Comparison of ENCODE assay signal across 12 cellular contexts in the genomic region with DNA sequence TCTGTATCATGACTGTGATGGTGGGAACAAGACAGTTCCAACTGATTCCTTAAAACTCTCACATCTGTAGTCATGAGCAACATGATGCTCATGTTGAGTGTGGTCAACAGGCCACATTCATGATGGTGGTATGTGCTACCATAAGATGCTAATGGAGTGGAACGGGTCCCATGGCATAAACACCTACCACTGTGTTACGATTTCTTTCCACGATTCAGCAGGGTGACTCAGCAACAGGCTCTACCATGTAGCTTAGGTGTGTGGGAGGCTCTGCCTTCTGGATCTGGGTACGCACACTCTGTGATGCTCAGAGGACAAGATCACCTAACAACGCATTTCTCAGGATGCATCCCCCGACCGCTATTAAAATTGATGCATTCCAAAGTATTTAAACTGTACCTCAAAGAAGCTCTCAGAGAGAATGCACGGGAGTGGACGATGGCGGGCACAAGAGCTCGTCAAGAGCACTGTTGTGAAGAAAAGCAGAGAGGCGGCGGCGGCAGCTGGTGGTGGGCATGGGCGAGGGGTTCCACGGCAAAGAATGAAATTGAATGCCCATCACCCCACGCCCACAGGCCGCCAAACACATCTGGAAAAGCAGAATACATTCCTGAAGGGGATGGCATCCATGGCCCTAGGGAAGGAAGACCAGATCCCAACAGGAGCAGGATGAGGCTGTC.
DNase-seq lines count a peak whose midpoint lies in the region; ATAC-seq, FAIRE-seq and TF ChIP-seq lines count a peak whose summit lies in the region.
"Had no signal": no experiment of that assay in that cellular context is flagged by ENCODE, and none has a peak within 500 bp of the region (broad histone marks: within the 10 kb centered on the region; RNA-seq: fewer than 3 reads in every experiment).

No MANE protein-coding gene starts in this region.

- peaks cover 30% of the 10 kb centered on the region for H4K20me1 ChIP-seq in OCI-LY7 (ENCODE audit: insufficient read depth, low read length)

- H3K9me3 ChIP-seq in left ventricle myocardium inferior (replicated peaks) (no peaks in the 10 kb centered on the region), right atrium auricular region (no peaks in the 10 kb centered on the region), upper lobe of right lung (no peaks in the 10 kb centered on the region), OCI-LY7 (ENCODE audit: low read length) (no peaks in the 10 kb centered on the region)

- peak; percentile 86 to 87 for ATAC-seq in activated naive CD4-positive, alpha-beta T cell treated with anti-CD3 and anti-CD28 coated beads, Interleukin-2, amount 50 U/mL, for 72 hours
- peak in 1 of 2 donors; percentile 26 for ATAC-seq in naive thymus-derived CD8-positive, alpha-beta T cell
- no peak for ATAC-seq in upper lobe of right lung

- peak overlapping the region; percentile 58 to 81 for H3K27ac Mint-ChIP-seq in activated naive CD4-positive, alpha-beta T cell treated with anti-CD3 and anti-CD28 coated beads, Interleukin-2, amount 50 U/mL, for 72 hours
- peak overlapping the region in 7 of 10 donors; percentile 27 to 68 (median 49) for H3K27ac Mint-ChIP-seq in naive thymus-derived CD8-positive, alpha-beta T cell
- H3K27ac Mint-ChIP-seq: B cell had no signal

- intact Hi-C loops in left ventricle myocardium inferior (cut with micrococcal nuclease) (no loop called here), upper lobe of right lung (cut with DNase I) (no loop called here), OCI-LY7 (cut with micrococcal nuclease; ENCODE audit: unreplicated experiment) (no loop called here)

- no peak overlapping the region for H3K4me2 ChIP-seq in OCI-LY7 (ENCODE audit: low read length)

- no TSS peak for BruUV-seq in OCI-LY7 (replicated peaks; lab: Mats Ljungman, UMichigan)

- no peak for TF ChIP-seq CTCF in left ventricle myocardium inferior (IDR thresholded peaks at IDR 0.05; ENCODE audit: borderline replicate concordance)
- TF ChIP-seq CTCF in right atrium auricular region (IDR thresholded peaks at IDR 0.05): no peak
- no peak for TF ChIP-seq CTCF in upper lobe of right lung (IDR thresholded peaks at IDR 0.05)
- TF ChIP-seq CTCF in OCI-LY7 (conservative IDR thresholded peaks at IDR 0.05; ENCODE audit: low read length): no peak
- TF ChIP-seq CTCF in D721Med (IDR thresholded peaks at IDR 0.05; ENCODE audit: insufficient read depth, missing control alignments): no peak

- peaks cover 0 to 6% of the 10 kb centered on the region in 2 donors for H3K36me3 Mint-ChIP-seq in activated naive CD4-positive, alpha-beta T cell treated with anti-CD3 and anti-CD28 coated beads, Interleukin-2, amount 50 U/mL, for 72 hours
- H3K36me3 Mint-ChIP-seq in naive thymus-derived CD8-positive, alpha-beta T cell: peaks cover 0 to 19% (median 0%) of the 10 kb centered on the region in 3 donors

- peak overlapping the region in 8 of 10 donors; percentile 14 to 64 (median 32) for H3K4me3 Mint-ChIP-seq in naive thymus-derived CD8-positive, alpha-beta T cell
- H3K4me3 Mint-ChIP-seq: B cell had no signal

- H3K27me3 ChIP-seq in left ventricle myocardium inferior (ENCODE audit: low read depth) (no peaks in the 10 kb centered on the region), right atrium auricular region (no peaks in the 10 kb centered on the region), upper lobe of right lung (no peaks in the 10 kb centered on the region)

- H3K9me3 Mint-ChIP-seq in activated naive CD4-positive, alpha-beta T cell treated with anti-CD3 and anti-CD28 coated beads, Interleukin-2, amount 50 U/mL, for 72 hours: no peaks in the 10 kb centered on the region
- H3K9me3 Mint-ChIP-seq in naive thymus-derived CD8-positive, alpha-beta T cell: no peaks in the 10 kb centered on the region

- CTCF ChIA-PET in OCI-LY7 (lab: Charles Lee; ENCODE audit: unreplicated experiment): no interaction called here

- DNase-seq in left ventricle myocardium inferior: no peak
- no peak for DNase-seq in right atrium auricular region (ENCODE audit: low spot score)
- peak in 1 of 2 donors; percentile 40 for DNase-seq in activated naive CD4-positive, alpha-beta T cell treated with anti-CD3 and anti-CD28 coated beads, Interleukin-2, amount 50 U/mL, for 72 hours (ENCODE audit: low spot score in 2 of 2)
- no peak for DNase-seq in naive thymus-derived CD8-positive, alpha-beta T cell
- DNase-seq in upper lobe of right lung: peak; percentile 59
- no peak for DNase-seq in OCI-LY7 (ENCODE audit: low spot score)
- no peak for DNase-seq in middle frontal gyrus (ENCODE audit: extremely low spot score, low spot score)
- no peak for DNase-seq in D721Med (ENCODE audit: insufficient read length, low spot score)
- DNase-seq: effector CD8-positive, alpha-beta T cell; NCI-H1092 had no signal

- no peaks in the 10 kb centered on the region for H3K27me3 Mint-ChIP-seq in naive thymus-derived CD8-positive, alpha-beta T cell
- H3K27me3 Mint-ChIP-seq: B cell had no signal

- H3K36me3 ChIP-seq in left ventricle myocardium inferior (no peaks in the 10 kb centered on the region), right atrium auricular region (no peaks in the 10 kb centered on the region), upper lobe of right lung (no peaks in the 10 kb centered on the region), OCI-LY7 (ENCODE audit: insufficient read depth, low read length) (peaks cover 22% of the 10 kb centered on the region)

- H3K4me3 ChIP-seq in left ventricle myocardium inferior: no peak overlapping the region
- H3K4me3 ChIP-seq in right atrium auricular region: no peak overlapping the region
- no peak overlapping the region for H3K4me3 ChIP-seq in upper lobe of right lung
- H3K4me3 ChIP-seq in OCI-LY7 (ENCODE audit: low read depth, low read length, poor library complexity, severe bottlenecking): no peak overlapping the region

- H3K9me2 ChIP-seq in OCI-LY7 (ENCODE audit: insufficient read depth, low read length): no peaks in the 10 kb centered on the region

- no peak overlapping the region for H2AFZ ChIP-seq in OCI-LY7 (ENCODE audit: low read length)
- H2AFZ ChIP-seq: parathyroid adenoma had no signal

- FAIRE-seq in D721Med (lab: Jason Lieb, UNC): no peak

- peaks cover 46 to 97% (median 95%) of the 10 kb centered on the region in 4 donors for H3K4me1 Mint-ChIP-seq in naive thymus-derived CD8-positive, alpha-beta T cell

- POLR2A ChIA-PET in naive thymus-derived CD8-positive, alpha-beta T cell (lab: Charles Lee): no interaction called here
- POLR2A ChIA-PET in OCI-LY7 (lab: Charles Lee): interaction anchor here (0.6 kb wide), 1 partner anchor 1455 kb away, joined by 3 read pairs; no protein-coding TSS in a partner anchor

- H3K27ac ChIP-seq in left ventricle myocardium inferior (replicated peaks) (peak overlapping the region; percentile 81), right atrium auricular region (peak overlapping the region in 1 of 2 donors; percentile 73), upper lobe of right lung (no peak overlapping the region), OCI-LY7 (ENCODE audit: low read depth, low read length, poor library complexity, severe bottlenecking) (no peak overlapping the region)
- H3K27ac ChIP-seq: parathyroid adenoma had no signal

- H3K4me1 ChIP-seq in left ventricle myocardium inferior (peaks cover 62% of the 10 kb centered on the region), right atrium auricular region (peaks cover 0 to 46% of the 10 kb centered on the region in 2 donors), upper lobe of right lung (peaks cover 40% of the 10 kb centered on the region), OCI-LY7 (ENCODE audit: insufficient read depth, low read length, poor library complexity, severe bottlenecking) (peaks cover 32% of the 10 kb centered on the region)
- H3K4me1 ChIP-seq: parathyroid adenoma had no signal

- peaks cover 92% of the 10 kb centered on the region for H3K79me2 ChIP-seq in OCI-LY7 (ENCODE audit: insufficient read depth, low read depth, low read length)
